In the genomic region with DNA sequence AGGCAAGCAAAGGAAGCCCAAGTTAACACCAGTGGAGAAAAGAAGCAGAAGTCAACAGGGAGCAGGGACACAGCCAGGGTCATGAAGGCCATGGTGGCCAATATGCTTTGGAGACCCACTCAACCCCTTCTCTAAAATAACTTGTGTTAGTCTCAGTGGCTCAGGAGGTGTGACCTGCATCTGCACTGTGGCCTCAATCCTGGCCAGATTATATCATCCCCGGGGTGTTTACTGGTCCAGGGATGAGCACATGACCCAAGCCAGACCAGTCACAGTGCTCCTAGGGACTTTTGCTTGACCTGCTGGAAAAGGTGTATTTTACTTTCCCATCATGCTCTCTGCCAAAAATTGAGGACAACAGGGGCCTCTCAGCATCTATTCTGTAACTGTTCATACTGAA, we compare ENCODE assay signal across 9 cellular contexts.
A peak's percentile ranks its signal among the peaks of the same experiment; 100 is the strongest.
DNase-seq lines count a peak whose midpoint lies in the region; ATAC-seq, FAIRE-seq and TF ChIP-seq lines count a peak whose summit lies in the region.
"Had no signal": no experiment of that assay in that cellular context is flagged by ENCODE, and none has a peak within 500 bp of the region (broad histone marks: within the 10 kb centered on the region; RNA-seq: fewer than 3 reads in every experiment).

No MANE protein-coding gene starts in this region.

- H3K9ac ChIP-seq in GM12878 (ENCODE audit: control insufficient read depth, insufficient read depth, low read length) (no peak overlapping the region), skeletal muscle tissue (ENCODE audit: low read depth in 1 of 3, low read length in 3 of 3) (peak overlapping the region; percentile 18 to 71 (median 35))

- peak; percentile 5 for DNase-seq in GM12878 (ENCODE audit: low read depth, low spot score)
- no peak for DNase-seq in activated CD4-positive, alpha-beta T cell treated with anti-CD3 and anti-CD28 coated beads for 1 hour
- no peak for DNase-seq in GM12891 (ENCODE audit: insufficient read length, low spot score)
- DNase-seq in GM19240 (ENCODE audit: insufficient read length, low spot score), result no peak
- no peak for DNase-seq in HAP-1 (ENCODE audit: low spot score in 2 of 2)

- no peaks in the 10 kb centered on the region for H3K79me2 ChIP-seq in GM12878 (ENCODE audit: control insufficient read depth, insufficient read depth, low read length)

- POLR2A ChIA-PET in GM12878 (lab: Charles Lee), result no interaction called here

- H3K27ac ChIP-seq in GM12878 (ENCODE audit: control insufficient read depth, insufficient read depth) (no peak overlapping the region), skeletal muscle tissue (ENCODE audit: low read depth, low read length) (peak overlapping the region; percentile 93)

- FAIRE-seq in GM12878 (lab: Jason Lieb, UNC) (no peak), GM12891 (lab: Jason Lieb, UNC) (no peak)
- FAIRE-seq: K562 had no signal

- no TSS peak for BruUV-seq in GM12878 (replicated peaks; lab: Mats Ljungman, UMichigan)

- WGBS in GM12878 (ENCODE audit: insufficient coverage, insufficient replicate concordance, low lambda C conversion rate, missing lambda C conversion rate), result 0% methylated on average over 1 of the region's 1 CpG

- peaks cover 10% of the 10 kb centered on the region; the same call in 1 of the 2 replicates for H3K4me1 ChIP-seq in GM12878 (ENCODE audit: control insufficient read depth, insufficient read depth, low read length)
- H3K4me1 ChIP-seq in skeletal muscle tissue (ENCODE audit: control insufficient read depth in 3 of 3, insufficient read depth in 3 of 3, low read length in 3 of 3), result peaks cover 38 to 39% (median 38%) of the 10 kb centered on the region in 3 donors
- H3K4me1 ChIP-seq in HAP-1, result no peaks in the 10 kb centered on the region; the same call in 1 of the 2 replicates

- RAD21 ChIA-PET in GM12878 (lab: Charles Lee; ENCODE audit: unreplicated experiment), result no interaction called here

- TF ChIP-seq CTCF in GM12878 (IDR thresholded peaks at IDR 0.05 in 2 of 3, conservative IDR thresholded peaks at IDR 0.05 in 1 of 3; ENCODE audit: control insufficient read depth in 2 of 3, extremely low read depth in 1 of 3, insufficient read depth in 1 of 3, low read depth in 3 of 3, low read length in 3 of 3), result no peak

- SMC1A ChIA-PET in GM12878 (lab: Charles Lee; ENCODE audit: uncharacterized antibody, unreplicated experiment), result interaction anchor here (1.4 kb wide), 1 partner anchor 20 kb away, joined by 5 read pairs; no protein-coding TSS in a partner anchor

- H3K4me3 ChIP-seq in GM12878 (no peak overlapping the region), skeletal muscle tissue (ENCODE audit: low read length in 3 of 3) (peak overlapping the region in 2 of 3 donors; percentile 7 to 20), HAP-1 (no peak overlapping the region)
- H3K4me3 ChIP-seq: K562 had no signal

- H3K27me3 ChIP-seq in GM12878 (replicated peaks in 1 of 2; ENCODE audit: control insufficient read depth in 2 of 2, insufficient read depth in 2 of 2, low read length in 1 of 2) (no peaks in the 10 kb centered on the region), skeletal muscle tissue (ENCODE audit: control insufficient read depth in 3 of 3, insufficient read depth in 3 of 3, low read length in 3 of 3) (no peaks in the 10 kb centered on the region), HAP-1 (ENCODE audit: low read depth) (no peaks in the 10 kb centered on the region)

- H3K4me2 ChIP-seq in GM12878 (ENCODE audit: control insufficient read depth, insufficient read depth), result no peak overlapping the region; the same call in 1 of the 2 replicates

- in situ Hi-C loops in GM12878 (cut with MboI) (no loop called here), HAP-1 (cut with MboI; ENCODE audit: low sequenced_read_pairs) (no loop called here)

- H3K36me3 ChIP-seq in GM12878 (ENCODE audit: control insufficient read depth in 2 of 2, insufficient read depth in 2 of 2, low read length in 1 of 2) (no peaks in the 10 kb centered on the region), skeletal muscle tissue (ENCODE audit: control insufficient read depth in 3 of 3, insufficient read depth in 3 of 3, low read length in 3 of 3) (peaks cover 16 to 21% (median 19%) of the 10 kb centered on the region in 3 donors), HAP-1 (replicated peaks) (no peaks in the 10 kb centered on the region)

- no peaks in the 10 kb centered on the region for H3K9me3 ChIP-seq in GM12878 (replicated peaks; ENCODE audit: control insufficient read depth, insufficient read depth, low read length)
- H3K9me3 ChIP-seq in skeletal muscle tissue (ENCODE audit: control insufficient read depth in 3 of 3, low read length in 3 of 3), result no peaks in the 10 kb centered on the region
- H3K9me3 ChIP-seq in HAP-1, result no peaks in the 10 kb centered on the region

- intact Hi-C loops in GM12878 (cut with micrococcal nuclease; ENCODE audit: unreplicated experiment), result loop anchor here (2.0 kb wide), 1 partner anchor 50 kb away; no protein-coding TSS in a partner anchor

- CTCF ChIA-PET in GM12878 (lab: Yijun Ruan, JAX), result interaction anchor here (0.8 to 1.4 kb wide), 4 partner anchors 10 to 89 kb away, joined by 3 to 7 read pairs (median 3); no protein-coding TSS in a partner anchor

- TF ChIP-seq EP300 in GM12878 (IDR thresholded peaks at IDR 0.05; ENCODE audit: borderline replicate concordance in 1 of 2, control insufficient read depth in 1 of 2, low read depth in 2 of 2, low read length in 2 of 2), result no peak

- no peaks in the 10 kb centered on the region for H4K20me1 ChIP-seq in GM12878 (ENCODE audit: control insufficient read depth, insufficient read depth)

- ATAC-seq in GM19351 (IDR thresholded peaks at IDR 0.05; ENCODE audit: unreplicated experiment), result peak; percentile 33
- ATAC-seq in HG02981 (IDR thresholded peaks at IDR 0.05; ENCODE audit: unreplicated experiment), result peak; percentile 25
- ATAC-seq in GM12878, result peak; percentile 51
- ATAC-seq: K562 had no signal

- no peak for TF ChIP-seq RAD21 in GM12878 (IDR thresholded peaks at IDR 0.05; ENCODE audit: insufficient read depth, low read depth, low read length)

- TF ChIP-seq POLR2A in GM12878 (IDR thresholded peaks at IDR 0.05; ENCODE audit: low read depth, low read length), result no peak
- no peak for TF ChIP-seq POLR2A in GM12891 (IDR thresholded peaks at IDR 0.05; ENCODE audit: low read depth, low read length)

- peak overlapping the region; percentile 21 for H2AFZ ChIP-seq in GM12878 (ENCODE audit: control insufficient read depth, low read depth, low read length)

TF ChIP-seq in GM12878, 131 proteins besides CTCF, POLR2A, EP300 and RAD21:
- TF ChIP-seq DPF2 (IDR thresholded peaks at IDR 0.05) (0 out of 2 replicates have a peak, but pooled peaks have one; percentile 3), IRF4 (IDR thresholded peaks at IDR 0.05; ENCODE audit: low read depth, low read length) (no peak), FOXM1 (IDR thresholded peaks at IDR 0.05; ENCODE audit: low read depth, low read length) (no peak)
TF ChIP-seq in GM12878: peak in this region for 1.

TF ChIP-seq in GM12891, 5 proteins besides CTCF, POLR2A, EP300 and RAD21:
- TF ChIP-seq POLR2AphosphoS5 (IDR thresholded peaks at IDR 0.05; ENCODE audit: low read depth, low read length) (no peak), SPI1 (IDR thresholded peaks at IDR 0.05; ENCODE audit: low read depth, low read length) (no peak), PAX5 (IDR thresholded peaks at IDR 0.05; ENCODE audit: insufficient read depth, low read length, severe bottlenecking) (no peak), POU2F2 (IDR thresholded peaks at IDR 0.05; ENCODE audit: low read depth, low read length) (no peak), TAF1 (IDR thresholded peaks at IDR 0.05; ENCODE audit: low read depth, low read length) (no peak)

Comparison
In these comparisons a context has a peak if more than half of its experiments do, and no peak if none do; other contexts are left out.
1. H3K4me3 ChIP-seq: peak in skeletal muscle tissue (2 of 3); none in GM12878 (single experiment) and HAP-1 (single experiment).
2. Peak in every context shown above with its lines, with median percentiles within 50 percentile points of each other: ATAC-seq.